ENCODE assay signal across 9 cellular contexts in genomic region chr7:114087674-114088539, GRCh38.
DNase-seq lines count a peak whose midpoint lies in the region; ATAC-seq and TF ChIP-seq lines count a peak whose summit lies in the region.
"Had no signal": no experiment of that assay in that cellular context is flagged by ENCODE, and none has a peak within 500 bp of the region (broad histone marks: within the 10 kb centered on the region; RNA-seq: fewer than 3 reads in every experiment).

No MANE protein-coding gene starts in this region.

- H3K27me3 ChIP-seq in esophagus squamous epithelium (peaks cover 0 to 50% (median 0%) of the 10 kb centered on the region in 4 donors), neuron (ENCODE audit: insufficient read depth, low read length) (no peaks in the 10 kb centered on the region)

- H3K4me1 ChIP-seq in esophagus squamous epithelium (peaks cover 2 to 59% (median 8%) of the 10 kb centered on the region in 3 donors), neuron (ENCODE audit: insufficient read depth, low read length) (peaks cover 15% of the 10 kb centered on the region)

- peak overlapping the region; percentile 81 to 90 (median 84) for H3K4me3 ChIP-seq in esophagus squamous epithelium
- peak overlapping the region; percentile 97 for H3K4me3 ChIP-seq in neuron (ENCODE audit: low read length)

- no peak for TF ChIP-seq POLR2A in esophagus squamous epithelium (IDR thresholded peaks at IDR 0.05)

- H3K27ac ChIP-seq in esophagus squamous epithelium: peak overlapping the region; percentile 94 to 97 (median 96)

- no peaks in the 10 kb centered on the region for H3K9me3 ChIP-seq in esophagus squamous epithelium
- H3K9me3 ChIP-seq in neuron (ENCODE audit: low read length): no peaks in the 10 kb centered on the region

- 16 to 20% methylated on average over 16 to 18 of the region's 31 CpGs for WGBS in esophagus squamous epithelium, 2 donors

- intact Hi-C loops in esophagus squamous epithelium (cut with DNase I): loop anchor here (5.0 kb wide), 1 partner anchor 324 kb away; the partner anchor contains the start of gene FOXP2

- no peak overlapping the region for H2AFZ ChIP-seq in neuron (ENCODE audit: low read depth, low read length)

- no peak for ATAC-seq in omental fat pad (ENCODE audit: low FRiP score)
- ATAC-seq: activated CD4-positive, alpha-beta T cell treated with anti-CD3 and anti-CD28 coated beads for 36 hours had no signal

- no peaks in the 10 kb centered on the region for H3K36me3 ChIP-seq in esophagus squamous epithelium
- H3K36me3 ChIP-seq in neuron (ENCODE audit: insufficient read depth, low read length): no peaks in the 10 kb centered on the region

- no peak for TF ChIP-seq CTCF in esophagus squamous epithelium (IDR thresholded peaks at IDR 0.05)
- TF ChIP-seq CTCF in omental fat pad (IDR thresholded peaks at IDR 0.05): no peak

- DNase-seq in COLO668 (lab: John Stamatoyannopoulos, UW; ENCODE audit: unreplicated experiment) (peak; percentile 67), NCI-H2171 (lab: John Stamatoyannopoulos, UW) (peak; percentile 22), esophagus squamous epithelium (lab: John Stamatoyannopoulos, UW) (no peak), NCI-H446 treated with DMSO at 0.1 percent for 48 hours (lab: John Stamatoyannopoulos, UW) (no peak), activated gamma-delta T cell treated with Interleukin-2 at 50 U/mL for 16 hours (no peak), omental fat pad (ENCODE audit: low spot score) (no peak), GF-D8 (lab: John Stamatoyannopoulos, UW) (no peak)
- DNase-seq: activated CD4-positive, alpha-beta T cell treated with anti-CD3 and anti-CD28 coated beads for 36 hours had no signal

Comparison
In these comparisons a context has a peak if more than half of its experiments do, and no peak if none do; other contexts are left out.
1. DNase-seq: peak in COLO668 (single experiment) and NCI-H2171 (single experiment); none in esophagus squamous epithelium (single experiment), NCI-H446 treated with DMSO at 0.1 percent for 48 hours (single experiment), activated gamma-delta T cell treated with Interleukin-2 at 50 U/mL for 16 hours (single experiment), omental fat pad (single experiment) and GF-D8 (single experiment).